Comparison of ENCODE assay signal across 25 cellular contexts in the genomic region with DNA sequence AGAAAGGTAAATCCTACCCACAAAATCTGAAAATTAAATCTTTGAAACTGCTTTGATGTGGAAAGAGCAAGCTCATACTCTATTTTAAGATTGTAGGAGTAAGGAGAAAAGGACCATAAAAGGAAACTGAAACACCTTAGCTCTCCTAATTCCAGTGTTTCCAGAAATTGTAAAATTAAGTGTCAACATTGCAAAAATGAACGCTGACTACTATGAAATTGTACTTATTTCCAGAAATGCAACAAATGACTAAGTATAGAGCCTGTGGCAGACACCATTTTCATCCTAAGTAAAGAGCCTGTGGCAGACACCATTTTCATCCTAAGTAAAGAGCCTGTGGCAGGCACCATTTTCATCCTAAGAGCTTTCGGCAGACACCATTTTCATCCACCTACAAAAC. TPM values are rescaled to one million over a fixed set of nuclear protein-coding genes. Genes with fewer than 3 reads are reported as not detected.
"Had no signal": no experiment of that assay in that cellular context is flagged by ENCODE, and none has a peak within 500 bp of the region (broad histone marks: within the 10 kb centered on the region; RNA-seq: fewer than 3 reads in every experiment).

No MANE protein-coding gene starts in this region.

- H3K4me1 ChIP-seq: SJSA1 had no signal

- H3K9ac ChIP-seq: KMS-11 had no signal

- FAIRE-seq: HTR-8/SVneo, K562, RCC 7860 had no signal

- H3K9me3 ChIP-seq: SJSA1 had no signal

- DNase-seq: Kasumi-1, MM.1S, NCI-H1092 treated with DMSO at 0.1 percent for 48 hours, NCI-H1436, NCI-H187, NCI-H2029, NCI-H2081 treated with DMSO at 0.1 percent for 48 hours, NCI-H2171, NCI-H226, NCI-H446, NCI-H510A, NCI-H524 treated with DMSO at 0.1 percent for 48 hours, NCI-H69, NCI-H774, Right ventricle myocardium superior, RPMI8226, SIG-M5 had no signal

- H3K4me1 Mint-ChIP-seq: IgD-negative memory B cell had no signal

- H3K4me2 ChIP-seq: KMS-11 had no signal

- H3K27ac ChIP-seq: HL-60, KMS-11, SJSA1, SK-N-MC had no signal

- H3K36me3 ChIP-seq: SJSA1 had no signal

- H3K4me3 ChIP-seq: K562, SJSA1, SK-N-MC had no signal

- H3K27me3 ChIP-seq: SJSA1 had no signal

- H3K27ac Mint-ChIP-seq: IgD-negative memory B cell had no signal

- H3K36me3 Mint-ChIP-seq: IgD-negative memory B cell had no signal

- H3K4me3 Mint-ChIP-seq: IgD-negative memory B cell had no signal

- ATAC-seq: K562 had no signal

RNA-seq across cellular contexts. Expression of gene SIPA1L2, which starts 6.9 kb away (rescaled TPM):
- polyA plus RNA-seq: IgD-negative memory B cell, K562 had no signal
